ENCODE assay signal across 1 cellular context in the genomic region with DNA sequence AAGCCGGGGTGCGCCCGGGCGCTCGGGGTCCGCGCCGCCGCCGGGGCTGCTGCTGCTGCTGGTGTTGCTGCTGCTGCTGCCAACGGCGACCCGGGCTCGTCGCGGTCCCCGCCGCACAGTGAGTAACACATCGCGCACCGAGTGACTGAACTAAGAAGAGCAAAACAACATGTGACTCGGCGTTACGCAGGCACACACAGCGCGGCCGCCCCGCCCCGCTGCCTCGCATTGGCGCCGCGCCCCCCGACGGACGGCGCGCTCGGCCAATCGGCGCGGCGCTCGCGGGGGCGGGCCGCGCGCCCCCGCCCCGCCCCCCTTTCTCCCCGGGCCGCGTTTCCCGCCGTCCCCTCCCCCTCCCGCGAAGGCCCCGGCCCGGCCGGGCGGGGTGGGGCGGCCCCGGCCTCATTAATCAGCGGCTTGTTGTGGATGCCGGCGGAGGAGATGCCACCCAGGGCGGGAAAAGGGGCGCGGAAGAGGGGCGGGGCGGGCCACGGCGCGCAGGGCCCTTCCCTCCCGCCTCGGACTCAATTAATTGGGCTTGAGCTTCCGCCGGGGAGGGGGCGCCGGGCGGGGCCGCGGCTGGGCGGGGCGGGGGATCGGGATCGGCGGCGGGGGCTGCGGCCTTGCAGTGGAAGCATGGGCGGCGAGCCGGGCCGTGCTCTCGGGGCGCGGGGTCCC.
TF ChIP-seq lines count a peak whose summit lies in the region.

A gene with protein sequence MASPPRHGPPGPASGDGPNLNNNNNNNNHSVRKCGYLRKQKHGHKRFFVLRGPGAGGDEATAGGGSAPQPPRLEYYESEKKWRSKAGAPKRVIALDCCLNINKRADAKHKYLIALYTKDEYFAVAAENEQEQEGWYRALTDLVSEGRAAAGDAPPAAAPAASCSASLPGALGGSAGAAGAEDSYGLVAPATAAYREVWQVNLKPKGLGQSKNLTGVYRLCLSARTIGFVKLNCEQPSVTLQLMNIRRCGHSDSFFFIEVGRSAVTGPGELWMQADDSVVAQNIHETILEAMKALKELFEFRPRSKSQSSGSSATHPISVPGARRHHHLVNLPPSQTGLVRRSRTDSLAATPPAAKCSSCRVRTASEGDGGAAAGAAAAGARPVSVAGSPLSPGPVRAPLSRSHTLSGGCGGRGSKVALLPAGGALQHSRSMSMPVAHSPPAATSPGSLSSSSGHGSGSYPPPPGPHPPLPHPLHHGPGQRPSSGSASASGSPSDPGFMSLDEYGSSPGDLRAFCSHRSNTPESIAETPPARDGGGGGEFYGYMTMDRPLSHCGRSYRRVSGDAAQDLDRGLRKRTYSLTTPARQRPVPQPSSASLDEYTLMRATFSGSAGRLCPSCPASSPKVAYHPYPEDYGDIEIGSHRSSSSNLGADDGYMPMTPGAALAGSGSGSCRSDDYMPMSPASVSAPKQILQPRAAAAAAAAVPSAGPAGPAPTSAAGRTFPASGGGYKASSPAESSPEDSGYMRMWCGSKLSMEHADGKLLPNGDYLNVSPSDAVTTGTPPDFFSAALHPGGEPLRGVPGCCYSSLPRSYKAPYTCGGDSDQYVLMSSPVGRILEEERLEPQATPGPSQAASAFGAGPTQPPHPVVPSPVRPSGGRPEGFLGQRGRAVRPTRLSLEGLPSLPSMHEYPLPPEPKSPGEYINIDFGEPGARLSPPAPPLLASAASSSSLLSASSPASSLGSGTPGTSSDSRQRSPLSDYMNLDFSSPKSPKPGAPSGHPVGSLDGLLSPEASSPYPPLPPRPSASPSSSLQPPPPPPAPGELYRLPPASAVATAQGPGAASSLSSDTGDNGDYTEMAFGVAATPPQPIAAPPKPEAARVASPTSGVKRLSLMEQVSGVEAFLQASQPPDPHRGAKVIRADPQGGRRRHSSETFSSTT (N-terminal part only) (minus strand): TSS at position 127 of the 678 bp plus-strand sequence. CDS start 530 bp downstream, outside the sequence.

TF ChIP-seq in K562, 482 proteins besides CTCF, POLR2A, EP300 and RAD21 (continued from another document and continues in another):
- TF ChIP-seq, protein P1, sequence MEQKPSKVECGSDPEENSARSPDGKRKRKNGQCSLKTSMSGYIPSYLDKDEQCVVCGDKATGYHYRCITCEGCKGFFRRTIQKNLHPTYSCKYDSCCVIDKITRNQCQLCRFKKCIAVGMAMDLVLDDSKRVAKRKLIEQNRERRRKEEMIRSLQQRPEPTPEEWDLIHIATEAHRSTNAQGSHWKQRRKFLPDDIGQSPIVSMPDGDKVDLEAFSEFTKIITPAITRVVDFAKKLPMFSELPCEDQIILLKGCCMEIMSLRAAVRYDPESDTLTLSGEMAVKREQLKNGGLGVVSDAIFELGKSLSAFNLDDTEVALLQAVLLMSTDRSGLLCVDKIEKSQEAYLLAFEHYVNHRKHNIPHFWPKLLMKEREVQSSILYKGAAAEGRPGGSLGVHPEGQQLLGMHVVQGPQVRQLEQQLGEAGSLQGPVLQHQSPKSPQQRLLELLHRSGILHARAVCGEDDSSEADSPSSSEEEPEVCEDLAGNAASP (IDR thresholded peaks at IDR 0.05) = no peak
- TF ChIP-seq NFYB (IDR thresholded peaks at IDR 0.05; ENCODE audit: extremely low read depth, insufficient read length) (peak; percentile 76), ZNF431 (CRISPR knock-in tag; IDR thresholded peaks at IDR 0.05) (no peak), GABPA (tag; conservative IDR thresholded peaks at IDR 0.05; ENCODE audit: low read depth) (peak; percentile 71), PHF21A (IDR thresholded peaks at IDR 0.05; ENCODE audit: borderline replicate concordance, low read depth) (no peak), ZNF561 (CRISPR knock-in tag; conservative IDR thresholded peaks at IDR 0.05) (no peak), FOSL1 (tag; conservative IDR thresholded peaks at IDR 0.05) (peak; percentile 61), SAP30 (IDR thresholded peaks at IDR 0.05; ENCODE audit: borderline replicate concordance, insufficient read depth, low read depth, low read length, poor library complexity, severe bottlenecking) (no peak), BHLHE40 (IDR thresholded peaks at IDR 0.05; ENCODE audit: low read length) (peak; percentile 68), FOS (IDR thresholded peaks at IDR 0.05; ENCODE audit: extremely low read depth, insufficient read length) (peak; percentile 31), ZFP30 (CRISPR knock-in tag; IDR thresholded peaks at IDR 0.05; ENCODE audit: borderline replicate concordance) (no peak), TGIF2 (CRISPR knock-in tag; IDR thresholded peaks at IDR 0.05) (no peak), HNRNPL (IDR thresholded peaks at IDR 0.05; ENCODE audit: low read depth, low read length) (no peak), RB1 (IDR thresholded peaks at IDR 0.05; ENCODE audit: low read depth) (peak; percentile 51; the same call in 1 of the 2 replicates), SUPT5H (IDR thresholded peaks at IDR 0.05) (peak; percentile 15; the same call in 1 of the 2 replicates), KDM4B (IDR thresholded peaks at IDR 0.05; ENCODE audit: borderline replicate concordance in 2 of 2, low read depth in 1 of 2) (0 out of 4 replicates have a peak, but pooled peaks of 1 of the 2 experiments have one; percentile 19), ZNF121 (CRISPR knock-in tag; conservative IDR thresholded peaks at IDR 0.05) (no peak), MAZ (CRISPR knock-in tag; conservative IDR thresholded peaks at IDR 0.05 in 1 of 2, IDR thresholded peaks at IDR 0.05 in 1 of 2) (peak; percentile 56 to 59), HMGN3 (IDR thresholded peaks at IDR 0.05; ENCODE audit: borderline replicate concordance, extremely low read depth, insufficient read length, low read depth, low read length) (peak; percentile 39), CXXC5 (CRISPR knock-in tag; IDR thresholded peaks at IDR 0.05) (peak; percentile 79), NCOA6 (IDR thresholded peaks at IDR 0.05) (no peak), RBM25 (IDR thresholded peaks at IDR 0.05; ENCODE audit: low read depth, low read length, severe bottlenecking) (peak; percentile 90), MYNN (IDR thresholded peaks at IDR 0.05) (0 out of 2 replicates have a peak, but pooled peaks have one; percentile 18), MYNN (CRISPR knock-in tag; IDR thresholded peaks at IDR 0.05) (no peak), ETV5 (CRISPR knock-in tag; IDR thresholded peaks at IDR 0.05; ENCODE audit: low read depth) (no peak), NFE2 (IDR thresholded peaks at IDR 0.05; ENCODE audit: low read depth) (no peak), POLR2AphosphoS5 (IDR thresholded peaks at IDR 0.05; ENCODE audit: control insufficient read depth, insufficient read depth, low read depth, low read length) (peak; percentile 59; the same call in 1 of the 2 replicates), ZNF3 (CRISPR knock-in tag; IDR thresholded peaks at IDR 0.05) (no peak), TAF1 (IDR thresholded peaks at IDR 0.05; ENCODE audit: control insufficient read depth, extremely low read depth, insufficient read depth, low read length, severe bottlenecking) (peak; percentile 60), ATF7 (IDR thresholded peaks at IDR 0.05) (no peak), RAD51 (IDR thresholded peaks at IDR 0.05; ENCODE audit: borderline replicate concordance, low read depth) (no peak)
- TF ChIP-seq, protein P2, sequence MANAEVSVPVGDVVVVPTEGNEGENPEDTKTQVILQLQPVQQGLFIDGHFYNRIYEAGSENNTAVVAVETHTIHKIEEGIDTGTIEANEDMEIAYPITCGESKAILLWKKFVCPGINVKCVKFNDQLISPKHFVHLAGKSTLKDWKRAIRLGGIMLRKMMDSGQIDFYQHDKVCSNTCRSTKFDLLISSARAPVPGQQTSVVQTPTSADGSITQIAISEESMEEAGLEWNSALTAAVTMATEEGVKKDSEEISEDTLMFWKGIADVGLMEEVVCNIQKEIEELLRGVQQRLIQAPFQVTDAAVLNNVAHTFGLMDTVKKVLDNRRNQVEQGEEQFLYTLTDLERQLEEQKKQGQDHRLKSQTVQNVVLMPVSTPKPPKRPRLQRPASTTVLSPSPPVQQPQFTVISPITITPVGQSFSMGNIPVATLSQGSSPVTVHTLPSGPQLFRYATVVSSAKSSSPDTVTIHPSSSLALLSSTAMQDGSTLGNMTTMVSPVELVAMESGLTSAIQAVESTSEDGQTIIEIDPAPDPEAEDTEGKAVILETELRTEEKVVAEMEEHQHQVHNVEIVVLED (CRISPR knock-in tag; IDR thresholded peaks at IDR 0.05) = peak; percentile 49; the same call in 1 of the 2 replicates
- TF ChIP-seq, protein P3, sequence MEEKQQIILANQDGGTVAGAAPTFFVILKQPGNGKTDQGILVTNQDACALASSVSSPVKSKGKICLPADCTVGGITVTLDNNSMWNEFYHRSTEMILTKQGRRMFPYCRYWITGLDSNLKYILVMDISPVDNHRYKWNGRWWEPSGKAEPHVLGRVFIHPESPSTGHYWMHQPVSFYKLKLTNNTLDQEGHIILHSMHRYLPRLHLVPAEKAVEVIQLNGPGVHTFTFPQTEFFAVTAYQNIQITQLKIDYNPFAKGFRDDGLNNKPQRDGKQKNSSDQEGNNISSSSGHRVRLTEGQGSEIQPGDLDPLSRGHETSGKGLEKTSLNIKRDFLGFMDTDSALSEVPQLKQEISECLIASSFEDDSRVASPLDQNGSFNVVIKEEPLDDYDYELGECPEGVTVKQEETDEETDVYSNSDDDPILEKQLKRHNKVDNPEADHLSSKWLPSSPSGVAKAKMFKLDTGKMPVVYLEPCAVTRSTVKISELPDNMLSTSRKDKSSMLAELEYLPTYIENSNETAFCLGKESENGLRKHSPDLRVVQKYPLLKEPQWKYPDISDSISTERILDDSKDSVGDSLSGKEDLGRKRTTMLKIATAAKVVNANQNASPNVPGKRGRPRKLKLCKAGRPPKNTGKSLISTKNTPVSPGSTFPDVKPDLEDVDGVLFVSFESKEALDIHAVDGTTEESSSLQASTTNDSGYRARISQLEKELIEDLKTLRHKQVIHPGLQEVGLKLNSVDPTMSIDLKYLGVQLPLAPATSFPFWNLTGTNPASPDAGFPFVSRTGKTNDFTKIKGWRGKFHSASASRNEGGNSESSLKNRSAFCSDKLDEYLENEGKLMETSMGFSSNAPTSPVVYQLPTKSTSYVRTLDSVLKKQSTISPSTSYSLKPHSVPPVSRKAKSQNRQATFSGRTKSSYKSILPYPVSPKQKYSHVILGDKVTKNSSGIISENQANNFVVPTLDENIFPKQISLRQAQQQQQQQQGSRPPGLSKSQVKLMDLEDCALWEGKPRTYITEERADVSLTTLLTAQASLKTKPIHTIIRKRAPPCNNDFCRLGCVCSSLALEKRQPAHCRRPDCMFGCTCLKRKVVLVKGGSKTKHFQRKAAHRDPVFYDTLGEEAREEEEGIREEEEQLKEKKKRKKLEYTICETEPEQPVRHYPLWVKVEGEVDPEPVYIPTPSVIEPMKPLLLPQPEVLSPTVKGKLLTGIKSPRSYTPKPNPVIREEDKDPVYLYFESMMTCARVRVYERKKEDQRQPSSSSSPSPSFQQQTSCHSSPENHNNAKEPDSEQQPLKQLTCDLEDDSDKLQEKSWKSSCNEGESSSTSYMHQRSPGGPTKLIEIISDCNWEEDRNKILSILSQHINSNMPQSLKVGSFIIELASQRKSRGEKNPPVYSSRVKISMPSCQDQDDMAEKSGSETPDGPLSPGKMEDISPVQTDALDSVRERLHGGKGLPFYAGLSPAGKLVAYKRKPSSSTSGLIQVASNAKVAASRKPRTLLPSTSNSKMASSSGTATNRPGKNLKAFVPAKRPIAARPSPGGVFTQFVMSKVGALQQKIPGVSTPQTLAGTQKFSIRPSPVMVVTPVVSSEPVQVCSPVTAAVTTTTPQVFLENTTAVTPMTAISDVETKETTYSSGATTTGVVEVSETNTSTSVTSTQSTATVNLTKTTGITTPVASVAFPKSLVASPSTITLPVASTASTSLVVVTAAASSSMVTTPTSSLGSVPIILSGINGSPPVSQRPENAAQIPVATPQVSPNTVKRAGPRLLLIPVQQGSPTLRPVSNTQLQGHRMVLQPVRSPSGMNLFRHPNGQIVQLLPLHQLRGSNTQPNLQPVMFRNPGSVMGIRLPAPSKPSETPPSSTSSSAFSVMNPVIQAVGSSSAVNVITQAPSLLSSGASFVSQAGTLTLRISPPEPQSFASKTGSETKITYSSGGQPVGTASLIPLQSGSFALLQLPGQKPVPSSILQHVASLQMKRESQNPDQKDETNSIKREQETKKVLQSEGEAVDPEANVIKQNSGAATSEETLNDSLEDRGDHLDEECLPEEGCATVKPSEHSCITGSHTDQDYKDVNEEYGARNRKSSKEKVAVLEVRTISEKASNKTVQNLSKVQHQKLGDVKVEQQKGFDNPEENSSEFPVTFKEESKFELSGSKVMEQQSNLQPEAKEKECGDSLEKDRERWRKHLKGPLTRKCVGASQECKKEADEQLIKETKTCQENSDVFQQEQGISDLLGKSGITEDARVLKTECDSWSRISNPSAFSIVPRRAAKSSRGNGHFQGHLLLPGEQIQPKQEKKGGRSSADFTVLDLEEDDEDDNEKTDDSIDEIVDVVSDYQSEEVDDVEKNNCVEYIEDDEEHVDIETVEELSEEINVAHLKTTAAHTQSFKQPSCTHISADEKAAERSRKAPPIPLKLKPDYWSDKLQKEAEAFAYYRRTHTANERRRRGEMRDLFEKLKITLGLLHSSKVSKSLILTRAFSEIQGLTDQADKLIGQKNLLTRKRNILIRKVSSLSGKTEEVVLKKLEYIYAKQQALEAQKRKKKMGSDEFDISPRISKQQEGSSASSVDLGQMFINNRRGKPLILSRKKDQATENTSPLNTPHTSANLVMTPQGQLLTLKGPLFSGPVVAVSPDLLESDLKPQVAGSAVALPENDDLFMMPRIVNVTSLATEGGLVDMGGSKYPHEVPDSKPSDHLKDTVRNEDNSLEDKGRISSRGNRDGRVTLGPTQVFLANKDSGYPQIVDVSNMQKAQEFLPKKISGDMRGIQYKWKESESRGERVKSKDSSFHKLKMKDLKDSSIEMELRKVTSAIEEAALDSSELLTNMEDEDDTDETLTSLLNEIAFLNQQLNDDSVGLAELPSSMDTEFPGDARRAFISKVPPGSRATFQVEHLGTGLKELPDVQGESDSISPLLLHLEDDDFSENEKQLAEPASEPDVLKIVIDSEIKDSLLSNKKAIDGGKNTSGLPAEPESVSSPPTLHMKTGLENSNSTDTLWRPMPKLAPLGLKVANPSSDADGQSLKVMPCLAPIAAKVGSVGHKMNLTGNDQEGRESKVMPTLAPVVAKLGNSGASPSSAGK (IDR thresholded peaks at IDR 0.05) = peak; percentile 66
- TF ChIP-seq, protein P4, sequence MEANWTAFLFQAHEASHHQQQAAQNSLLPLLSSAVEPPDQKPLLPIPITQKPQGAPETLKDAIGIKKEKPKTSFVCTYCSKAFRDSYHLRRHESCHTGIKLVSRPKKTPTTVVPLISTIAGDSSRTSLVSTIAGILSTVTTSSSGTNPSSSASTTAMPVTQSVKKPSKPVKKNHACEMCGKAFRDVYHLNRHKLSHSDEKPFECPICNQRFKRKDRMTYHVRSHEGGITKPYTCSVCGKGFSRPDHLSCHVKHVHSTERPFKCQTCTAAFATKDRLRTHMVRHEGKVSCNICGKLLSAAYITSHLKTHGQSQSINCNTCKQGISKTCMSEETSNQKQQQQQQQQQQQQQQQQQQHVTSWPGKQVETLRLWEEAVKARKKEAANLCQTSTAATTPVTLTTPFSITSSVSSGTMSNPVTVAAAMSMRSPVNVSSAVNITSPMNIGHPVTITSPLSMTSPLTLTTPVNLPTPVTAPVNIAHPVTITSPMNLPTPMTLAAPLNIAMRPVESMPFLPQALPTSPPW (CRISPR knock-in tag; IDR thresholded peaks at IDR 0.05) = peak; percentile 98
- TF ChIP-seq, protein P5, sequence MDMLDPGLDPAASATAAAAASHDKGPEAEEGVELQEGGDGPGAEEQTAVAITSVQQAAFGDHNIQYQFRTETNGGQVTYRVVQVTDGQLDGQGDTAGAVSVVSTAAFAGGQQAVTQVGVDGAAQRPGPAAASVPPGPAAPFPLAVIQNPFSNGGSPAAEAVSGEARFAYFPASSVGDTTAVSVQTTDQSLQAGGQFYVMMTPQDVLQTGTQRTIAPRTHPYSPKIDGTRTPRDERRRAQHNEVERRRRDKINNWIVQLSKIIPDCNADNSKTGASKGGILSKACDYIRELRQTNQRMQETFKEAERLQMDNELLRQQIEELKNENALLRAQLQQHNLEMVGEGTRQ (CRISPR knock-in tag; IDR thresholded peaks at IDR 0.05) = peak; percentile 71
- TF ChIP-seq, protein P6, sequence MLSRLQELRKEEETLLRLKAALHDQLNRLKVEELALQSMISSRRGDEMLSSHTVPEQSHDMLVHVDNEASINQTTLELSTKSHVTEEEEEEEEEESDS (CRISPR knock-in tag; IDR thresholded peaks at IDR 0.05) = no peak
